In the genomic region with DNA sequence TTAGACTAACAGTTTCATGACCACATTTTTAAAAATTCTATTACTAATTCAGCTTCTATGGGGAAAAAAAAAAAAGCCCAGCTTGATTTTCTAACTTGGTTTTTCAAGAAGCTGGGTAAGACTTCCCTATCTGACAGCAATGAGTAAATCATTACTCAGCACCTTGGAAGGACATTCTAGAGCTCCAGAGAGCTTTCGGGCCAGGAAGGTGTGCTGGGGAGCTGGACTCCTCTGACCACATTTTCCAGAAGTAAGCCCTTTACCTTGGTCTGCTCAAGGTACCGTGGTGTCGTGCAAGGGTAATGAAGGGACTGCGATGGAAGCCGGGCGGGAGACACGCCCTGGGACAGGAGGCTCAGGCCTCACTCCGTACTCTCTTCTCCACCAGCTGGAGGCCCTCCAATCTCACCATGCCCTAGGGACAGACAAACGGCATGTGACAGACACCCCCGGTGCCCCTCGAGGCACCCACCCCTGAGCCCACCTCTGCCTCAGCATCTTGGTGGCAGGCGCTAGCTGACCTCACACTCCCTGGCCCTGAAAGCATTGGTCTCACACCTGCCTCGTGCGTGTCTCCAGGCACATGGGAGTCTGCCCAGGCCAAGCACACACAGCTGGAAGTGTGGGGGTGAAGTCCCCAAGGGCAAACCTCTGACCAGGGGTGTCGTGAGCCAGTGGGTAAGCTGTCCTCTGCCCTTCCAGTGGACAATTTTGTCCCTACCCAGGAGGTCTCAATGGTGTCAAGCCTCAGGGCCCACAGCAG, we compare ENCODE assay signal across 1 cellular context.
TF ChIP-seq lines count a peak whose summit lies in the region.

No MANE protein-coding gene starts in this region.

TF ChIP-seq in IMR-90, 13 proteins besides CTCF, POLR2A, EP300 and RAD21:
- TF ChIP-seq RFX5 (IDR thresholded peaks at IDR 0.05; ENCODE audit: low read depth, low read length), result no peak
- TF ChIP-seq CEBPB (IDR thresholded peaks at IDR 0.05; ENCODE audit: low read depth, low read length), result no peak
- TF ChIP-seq NFE2L2 (IDR thresholded peaks at IDR 0.05; ENCODE audit: low read depth, low read length), result no peak
- TF ChIP-seq RCOR1 (IDR thresholded peaks at IDR 0.05; ENCODE audit: insufficient replicate concordance, low read length), result no peak
TF ChIP-seq in IMR-90: peak in this region for 0.
